In the genomic region with DNA sequence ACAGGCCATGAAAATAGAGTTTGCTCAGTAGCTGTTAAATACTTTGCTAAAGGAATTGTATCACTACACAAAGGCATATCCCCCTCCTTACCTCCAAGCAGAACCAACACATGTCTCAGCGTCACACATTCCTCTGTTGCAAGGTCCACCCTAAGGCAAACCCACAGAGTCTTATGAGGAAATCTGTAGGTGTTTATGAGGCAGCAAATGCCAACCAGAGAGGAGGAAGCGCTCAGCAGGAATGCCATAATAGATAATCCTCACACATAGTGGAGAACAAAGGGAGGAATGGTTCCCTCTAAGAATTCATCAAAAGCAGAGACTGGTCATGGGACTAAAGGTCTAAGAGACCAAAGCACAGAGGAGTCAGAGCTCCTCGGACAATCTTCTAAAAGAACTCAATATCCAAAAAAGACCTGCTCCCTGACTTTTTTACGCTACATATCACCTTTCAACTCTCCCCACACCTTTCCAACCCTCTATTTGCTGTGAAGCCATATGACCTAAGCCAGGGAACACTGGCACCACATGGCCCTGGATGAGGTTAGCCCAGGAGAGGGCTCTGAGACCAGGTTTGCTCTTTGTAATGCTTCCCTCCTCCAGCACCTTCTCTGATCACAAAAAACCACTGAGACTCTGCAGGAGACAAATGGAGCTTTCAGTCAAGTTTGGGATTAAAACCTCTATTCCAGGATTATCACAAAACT, we compare ENCODE assay signal across 1 cellular context.
TF ChIP-seq lines count a peak whose summit lies in the region.

No MANE protein-coding gene starts in this region.

TF ChIP-seq in K562, 482 proteins besides CTCF, POLR2A, EP300 and RAD21 (continued from another document):
- TF ChIP-seq, protein P1, sequence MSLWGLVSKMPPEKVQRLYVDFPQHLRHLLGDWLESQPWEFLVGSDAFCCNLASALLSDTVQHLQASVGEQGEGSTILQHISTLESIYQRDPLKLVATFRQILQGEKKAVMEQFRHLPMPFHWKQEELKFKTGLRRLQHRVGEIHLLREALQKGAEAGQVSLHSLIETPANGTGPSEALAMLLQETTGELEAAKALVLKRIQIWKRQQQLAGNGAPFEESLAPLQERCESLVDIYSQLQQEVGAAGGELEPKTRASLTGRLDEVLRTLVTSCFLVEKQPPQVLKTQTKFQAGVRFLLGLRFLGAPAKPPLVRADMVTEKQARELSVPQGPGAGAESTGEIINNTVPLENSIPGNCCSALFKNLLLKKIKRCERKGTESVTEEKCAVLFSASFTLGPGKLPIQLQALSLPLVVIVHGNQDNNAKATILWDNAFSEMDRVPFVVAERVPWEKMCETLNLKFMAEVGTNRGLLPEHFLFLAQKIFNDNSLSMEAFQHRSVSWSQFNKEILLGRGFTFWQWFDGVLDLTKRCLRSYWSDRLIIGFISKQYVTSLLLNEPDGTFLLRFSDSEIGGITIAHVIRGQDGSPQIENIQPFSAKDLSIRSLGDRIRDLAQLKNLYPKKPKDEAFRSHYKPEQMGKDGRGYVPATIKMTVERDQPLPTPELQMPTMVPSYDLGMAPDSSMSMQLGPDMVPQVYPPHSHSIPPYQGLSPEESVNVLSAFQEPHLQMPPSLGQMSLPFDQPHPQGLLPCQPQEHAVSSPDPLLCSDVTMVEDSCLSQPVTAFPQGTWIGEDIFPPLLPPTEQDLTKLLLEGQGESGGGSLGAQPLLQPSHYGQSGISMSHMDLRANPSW (CRISPR knock-in tag; IDR thresholded peaks at IDR 0.05): no peak
- TF ChIP-seq TEAD4 (IDR thresholded peaks at IDR 0.05; ENCODE audit: low read length): no peak
- TF ChIP-seq TEAD4 (CRISPR knock-in tag; IDR thresholded peaks at IDR 0.05; ENCODE audit: borderline replicate concordance): no peak
- no peak for TF ChIP-seq MBD2 (IDR thresholded peaks at IDR 0.05; ENCODE audit: borderline replicate concordance, low read depth)
- TF ChIP-seq ZNF398 (CRISPR knock-in tag; IDR thresholded peaks at IDR 0.05): no peak
- no peak for TF ChIP-seq ZNF592 (IDR thresholded peaks at IDR 0.05)
